Comparison of ENCODE assay signal across 33 cellular contexts in the genomic region with DNA sequence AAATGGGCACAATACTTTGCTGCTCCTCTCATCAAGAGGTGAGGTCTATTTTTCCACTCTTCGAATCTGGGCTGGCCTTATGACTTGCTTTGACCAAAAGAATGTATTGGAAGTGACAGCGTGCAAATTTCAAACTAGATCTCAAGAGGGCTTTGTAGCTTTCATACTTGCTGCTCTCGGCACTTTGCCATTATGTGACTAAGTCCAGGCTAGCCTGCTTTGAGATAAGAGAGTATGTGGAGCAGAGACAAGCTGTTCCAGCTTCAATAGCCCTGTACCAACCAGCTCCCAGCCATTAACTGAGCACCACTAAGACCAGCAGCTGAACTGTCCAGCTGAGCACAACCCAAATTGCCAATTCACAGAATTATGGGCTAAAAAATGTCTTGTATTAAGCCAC.
DNase-seq lines count a peak whose midpoint lies in the region; ATAC-seq and TF ChIP-seq lines count a peak whose summit lies in the region.
"Had no signal": no experiment of that assay in that cellular context is flagged by ENCODE, and none has a peak within 500 bp of the region (broad histone marks: within the 10 kb centered on the region; RNA-seq: fewer than 3 reads in every experiment).

No MANE protein-coding gene starts in this region.

- no peak overlapping the region for H4K8ac ChIP-seq in mesenchymal stem cell (ENCODE audit: low read length)

- no peak overlapping the region for H2AK5ac ChIP-seq in mesenchymal stem cell (ENCODE audit: low read length, severe bottlenecking)

- H3K23ac ChIP-seq in mesenchymal stem cell (ENCODE audit: low read length in 2 of 2) = no peak overlapping the region

- no peaks in the 10 kb centered on the region for H3K4me1 Mint-ChIP-seq in HFFc6 (ENCODE audit: low read depth)
- H3K4me1 Mint-ChIP-seq in activated T-cell treated with anti-CD3 and anti-CD28 coated beads, Interleukin-2, amount 50 U/mL, for 24 hours (ENCODE audit: low read depth) = no peaks in the 10 kb centered on the region
- H3K4me1 Mint-ChIP-seq: activated CD4-positive, alpha-beta T cell treated with anti-CD3 and anti-CD28 coated beads for 36 hours; activated naive CD4-positive, alpha-beta T cell treated with anti-CD3 and anti-CD28 coated beads, Interleukin-2, amount 10 ng/mL, durations not matched to agents 7 days and 5 days; GM23338; nephron progenitor cell; stimulated activated memory B cell treated with anti-CD40 and anti-IgM and Interleukin-4, amounts not matched to agents 10 μg/mL and 1 μg/mL and 100 μg/mL, for 72 hours had no signal

- H2BK12ac ChIP-seq in mesenchymal stem cell (ENCODE audit: low read length in 2 of 2) = no peak overlapping the region

- H3K27me3 ChIP-seq in mesenchymal stem cell (ENCODE audit: control insufficient read depth in 1 of 2, insufficient read depth in 1 of 2, low read length in 2 of 2) (peaks cover 0 to 4% of the 10 kb centered on the region in 2 experiments), gastroesophageal sphincter (no peaks in the 10 kb centered on the region)
- H3K27me3 ChIP-seq: cardiac muscle cell, ovary, Peyer's patch, SJCRH30 had no signal

- H3K27me3 Mint-ChIP-seq in HFFc6 (ENCODE audit: insufficient read depth) = no peaks in the 10 kb centered on the region
- peaks cover 10% of the 10 kb centered on the region for H3K27me3 Mint-ChIP-seq in activated T-cell treated with anti-CD3 and anti-CD28 coated beads, Interleukin-2, amount 50 U/mL, for 24 hours
- H3K27me3 Mint-ChIP-seq: activated naive CD4-positive, alpha-beta T cell treated with anti-CD3 and anti-CD28 coated beads, Interleukin-2, amount 10 ng/mL, durations not matched to agents 7 days and 5 days; stimulated activated memory B cell treated with anti-CD40 and anti-IgM and Interleukin-4, amounts not matched to agents 10 μg/mL and 1 μg/mL and 100 μg/mL, for 72 hours had no signal

- DNase-seq in HFFc6 (peak; percentile 4), RPMI7951 (ENCODE audit: low read depth) (peak; percentile 12), choroid plexus epithelial cell (ENCODE audit: low read depth) (peak; percentile 24), mesenchymal stem cell (peak; percentile 60)
- DNase-seq in activated T-cell treated with anti-CD3 and anti-CD28 coated beads, Interleukin-2, amount 50 U/mL, for 24 hours = no peak
- DNase-seq in activated effector memory CD4-positive, alpha-beta T cell treated with Interleukin-2 at 50 U/mL for 16 hours = no peak
- DNase-seq: activated CD4-positive, alpha-beta T cell treated with anti-CD3 and anti-CD28 coated beads for 36 hours; activated CD8-positive, alpha-beta memory T cell treated with anti-CD3 and anti-CD28 coated beads, Interleukin-2, amount 50 U/mL, for 48 hours; activated CD8-positive, alpha-beta T cell treated with anti-CD3 and anti-CD28 coated beads for 36 hours; activated naive CD4-positive, alpha-beta T cell treated with anti-CD3 and anti-CD28 coated beads, Interleukin-2, amount 10 ng/mL, durations not matched to agents 7 days and 5 days; amygdala; DMS53; GF-D8; hippocampal formation; KBM-7; left colon; MM.1S; NCI-H1105 treated with DMSO at 0.1 percent for 48 hours; NCI-H187 treated with DMSO at 0.1 percent for 48 hours; nephron progenitor cell; ovary; Peyer's patch; SJCRH30; substantia nigra; SW 1271; trophoblast cell had no signal

- no peaks in the 10 kb centered on the region for H3K79me1 ChIP-seq in mesenchymal stem cell (replicated peaks; ENCODE audit: low read length, poor library complexity, severe bottlenecking)

- H3K27ac Mint-ChIP-seq in HFFc6 = no peak overlapping the region
- no peak overlapping the region for H3K27ac Mint-ChIP-seq in activated T-cell treated with anti-CD3 and anti-CD28 coated beads, Interleukin-2, amount 50 U/mL, for 24 hours
- H3K27ac Mint-ChIP-seq: activated CD4-positive, alpha-beta T cell treated with anti-CD3 and anti-CD28 coated beads for 36 hours; activated CD8-positive, alpha-beta T cell treated with anti-CD3 and anti-CD28 coated beads for 36 hours; activated naive CD4-positive, alpha-beta T cell treated with anti-CD3 and anti-CD28 coated beads, Interleukin-2, amount 10 ng/mL, durations not matched to agents 7 days and 5 days; GM23338; nephron progenitor cell; stimulated activated memory B cell treated with anti-CD40 and anti-IgM and Interleukin-4, amounts not matched to agents 10 μg/mL and 1 μg/mL and 100 μg/mL, for 72 hours had no signal

- H3K4me3 ChIP-seq in choroid plexus epithelial cell (ENCODE audit: low read depth, low read length) = no peak overlapping the region
- no peak overlapping the region for H3K4me3 ChIP-seq in mesenchymal stem cell (ENCODE audit: insufficient read depth in 1 of 2, low read depth in 1 of 2, low read length in 2 of 2)
- H3K4me3 ChIP-seq in gastroesophageal sphincter = no peak overlapping the region
- H3K4me3 ChIP-seq: cardiac muscle cell, coronary artery, GM23338, ovary, Peyer's patch, SJCRH30 had no signal

- ATAC-seq in HG02852 (IDR thresholded peaks at IDR 0.05; ENCODE audit: unreplicated experiment) (no peak), gastroesophageal sphincter (no peak)
- ATAC-seq: activated CD4-positive, alpha-beta T cell treated with anti-CD3 and anti-CD28 coated beads for 36 hours; activated CD8-positive, alpha-beta T cell treated with anti-CD3 and anti-CD28 coated beads for 36 hours; GM23338; left colon; stimulated activated memory B cell treated with anti-CD40 and anti-IgM and Interleukin-4, amounts not matched to agents 10 μg/mL and 1 μg/mL and 100 μg/mL, for 72 hours had no signal

- no peak overlapping the region for H3K4ac ChIP-seq in mesenchymal stem cell (ENCODE audit: low read depth in 1 of 2, low read length in 2 of 2)

- no peak overlapping the region for H3K18ac ChIP-seq in mesenchymal stem cell (ENCODE audit: low read depth in 1 of 2, low read length in 2 of 2)

- no peaks in the 10 kb centered on the region for H3K9me3 Mint-ChIP-seq in HFFc6
- no peaks in the 10 kb centered on the region for H3K9me3 Mint-ChIP-seq in activated T-cell treated with anti-CD3 and anti-CD28 coated beads, Interleukin-2, amount 50 U/mL, for 24 hours
- H3K9me3 Mint-ChIP-seq: activated CD8-positive, alpha-beta T cell treated with anti-CD3 and anti-CD28 coated beads for 36 hours; stimulated activated memory B cell treated with anti-CD40 and anti-IgM and Interleukin-4, amounts not matched to agents 10 μg/mL and 1 μg/mL and 100 μg/mL, for 72 hours had no signal

- no peak overlapping the region for H4K91ac ChIP-seq in mesenchymal stem cell (ENCODE audit: low read length)

- H3K27ac ChIP-seq in mesenchymal stem cell (ENCODE audit: low read length, poor library complexity, severe bottlenecking) = no peak overlapping the region
- no peak overlapping the region for H3K27ac ChIP-seq in gastroesophageal sphincter
- H3K27ac ChIP-seq: cardiac muscle cell, coronary artery, ovary, Peyer's patch, SJCRH30, VCaP had no signal

- no peak for TF ChIP-seq CTCF in HFFc6 (IDR thresholded peaks at IDR 0.05)
- TF ChIP-seq CTCF in choroid plexus epithelial cell (conservative IDR thresholded peaks at IDR 0.05; ENCODE audit: low read depth, low read length) = no peak
- TF ChIP-seq CTCF in gastroesophageal sphincter (IDR thresholded peaks at IDR 0.05) = no peak

- no peak overlapping the region for H3K4me2 ChIP-seq in mesenchymal stem cell (ENCODE audit: low read length, poor library complexity, severe bottlenecking)
- H3K4me2 ChIP-seq: GM23338 had no signal

- no peak for TF ChIP-seq POLR2A in gastroesophageal sphincter (IDR thresholded peaks at IDR 0.05)

- H3K36me3 Mint-ChIP-seq in HFFc6 (ENCODE audit: low read depth) = no peaks in the 10 kb centered on the region
- no peaks in the 10 kb centered on the region for H3K36me3 Mint-ChIP-seq in activated T-cell treated with anti-CD3 and anti-CD28 coated beads, Interleukin-2, amount 50 U/mL, for 24 hours (ENCODE audit: low read depth)
- H3K36me3 Mint-ChIP-seq: activated naive CD4-positive, alpha-beta T cell treated with anti-CD3 and anti-CD28 coated beads, Interleukin-2, amount 10 ng/mL, durations not matched to agents 7 days and 5 days; stimulated activated memory B cell treated with anti-CD40 and anti-IgM and Interleukin-4, amounts not matched to agents 10 μg/mL and 1 μg/mL and 100 μg/mL, for 72 hours had no signal

- H3K9me3 ChIP-seq in mesenchymal stem cell (ENCODE audit: control insufficient read depth, low read length) (no peaks in the 10 kb centered on the region), gastroesophageal sphincter (no peaks in the 10 kb centered on the region)
- H3K9me3 ChIP-seq: ovary, Peyer's patch, SJCRH30 had no signal

- H3K14ac ChIP-seq in mesenchymal stem cell (ENCODE audit: low read length in 2 of 2) = no peak overlapping the region

- no peaks in the 10 kb centered on the region for H3K36me3 ChIP-seq in mesenchymal stem cell (ENCODE audit: control insufficient read depth in 1 of 2, insufficient read depth in 2 of 2, low read depth in 1 of 2, low read length in 2 of 2)
- H3K36me3 ChIP-seq in gastroesophageal sphincter = no peaks in the 10 kb centered on the region
- H3K36me3 ChIP-seq: cardiac muscle cell, ovary, Peyer's patch, SJCRH30 had no signal

- no peak overlapping the region for H2AFZ ChIP-seq in mesenchymal stem cell (ENCODE audit: low read depth, low read length)
- H2AFZ ChIP-seq: GM23338 had no signal

- H2BK5ac ChIP-seq in mesenchymal stem cell (ENCODE audit: low read depth, low read length, poor library complexity, severe bottlenecking) = no peak overlapping the region

- no peaks in the 10 kb centered on the region for H3K4me1 ChIP-seq in mesenchymal stem cell (ENCODE audit: control insufficient read depth, insufficient read depth, low read depth, low read length)
- no peaks in the 10 kb centered on the region for H3K4me1 ChIP-seq in gastroesophageal sphincter
- H3K4me1 ChIP-seq: Peyer's patch, SJCRH30 had no signal

- no peak overlapping the region for H3K9ac ChIP-seq in mesenchymal stem cell (ENCODE audit: low read length)

- H2BK120ac ChIP-seq in mesenchymal stem cell (ENCODE audit: low read depth, low read length) = no peak overlapping the region

- no peak for TF ChIP-seq EP300 in gastroesophageal sphincter (IDR thresholded peaks at IDR 0.05)

- H2BK15ac ChIP-seq in mesenchymal stem cell (ENCODE audit: low read depth, poor library complexity, severe bottlenecking) = no peak overlapping the region

- no peak overlapping the region for H3K4me3 Mint-ChIP-seq in HFFc6
- H3K4me3 Mint-ChIP-seq in activated T-cell treated with anti-CD3 and anti-CD28 coated beads, Interleukin-2, amount 50 U/mL, for 24 hours = no peak overlapping the region
- H3K4me3 Mint-ChIP-seq: activated CD4-positive, alpha-beta T cell treated with anti-CD3 and anti-CD28 coated beads for 36 hours; activated CD8-positive, alpha-beta T cell treated with anti-CD3 and anti-CD28 coated beads for 36 hours; activated naive CD4-positive, alpha-beta T cell treated with anti-CD3 and anti-CD28 coated beads, Interleukin-2, amount 10 ng/mL, durations not matched to agents 7 days and 5 days; GM23338; nephron progenitor cell; stimulated activated memory B cell treated with anti-CD40 and anti-IgM and Interleukin-4, amounts not matched to agents 10 μg/mL and 1 μg/mL and 100 μg/mL, for 72 hours had no signal

- 59% methylated on average over 3 of the region's 3 CpGs for WGBS in mesenchymal stem cell
- WGBS in gastroesophageal sphincter (ENCODE audit: low coverage in 1 of 2), 2 donors = 83 to 92% methylated on average over 2 to 3 of the region's 3 CpGs

Comparison
In these comparisons a context has a peak if more than half of its experiments do, and no peak if none do; other contexts are left out.
1. DNase-seq: peak in HFFc6 (single experiment), RPMI7951 (single experiment), choroid plexus epithelial cell (single experiment) and mesenchymal stem cell (single experiment); none in activated T-cell treated with anti-CD3 and anti-CD28 coated beads, Interleukin-2, amount 50 U/mL, for 24 hours (single experiment) and activated effector memory CD4-positive, alpha-beta T cell treated with Interleukin-2 at 50 U/mL for 16 hours (single experiment).